ENCODE assay signal across 1 cellular context in the genomic region with DNA sequence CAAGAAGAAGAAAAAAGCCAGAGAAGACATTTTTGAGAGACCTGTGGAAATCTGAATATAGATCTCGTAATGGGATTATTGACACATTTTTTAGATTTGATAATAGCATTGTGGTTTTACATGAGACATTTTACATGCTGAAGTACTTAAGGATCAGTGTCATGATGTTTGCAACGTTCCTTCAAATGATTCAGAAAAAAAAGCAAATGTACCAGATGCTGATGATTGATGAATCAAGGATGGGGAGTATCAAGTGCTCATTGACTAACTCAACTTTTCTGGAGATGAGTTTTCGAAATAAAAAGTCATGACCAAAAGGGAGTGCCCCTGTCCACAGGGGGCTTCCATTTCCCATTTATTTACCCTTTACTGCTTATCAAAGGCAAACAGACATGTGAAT.
TF ChIP-seq lines count a peak whose summit lies in the region.

No MANE protein-coding gene starts in this region.

TF ChIP-seq in IMR-90, 13 proteins besides CTCF, POLR2A, EP300 and RAD21 (continued from another document):
- TF ChIP-seq NFE2L2 (IDR thresholded peaks at IDR 0.05; ENCODE audit: low read depth, low read length) (no peak), MAZ (IDR thresholded peaks at IDR 0.05; ENCODE audit: borderline replicate concordance, low read depth, low read length) (no peak), CHD1 (IDR thresholded peaks at IDR 0.05; ENCODE audit: low read depth, low read length) (no peak), BHLHE40 (IDR thresholded peaks at IDR 0.05; ENCODE audit: low read depth, low read length) (no peak)
TF ChIP-seq in IMR-90: peak in this region for 0.
